Comparison of ENCODE assay signal across 8 cellular contexts in the genomic region with DNA sequence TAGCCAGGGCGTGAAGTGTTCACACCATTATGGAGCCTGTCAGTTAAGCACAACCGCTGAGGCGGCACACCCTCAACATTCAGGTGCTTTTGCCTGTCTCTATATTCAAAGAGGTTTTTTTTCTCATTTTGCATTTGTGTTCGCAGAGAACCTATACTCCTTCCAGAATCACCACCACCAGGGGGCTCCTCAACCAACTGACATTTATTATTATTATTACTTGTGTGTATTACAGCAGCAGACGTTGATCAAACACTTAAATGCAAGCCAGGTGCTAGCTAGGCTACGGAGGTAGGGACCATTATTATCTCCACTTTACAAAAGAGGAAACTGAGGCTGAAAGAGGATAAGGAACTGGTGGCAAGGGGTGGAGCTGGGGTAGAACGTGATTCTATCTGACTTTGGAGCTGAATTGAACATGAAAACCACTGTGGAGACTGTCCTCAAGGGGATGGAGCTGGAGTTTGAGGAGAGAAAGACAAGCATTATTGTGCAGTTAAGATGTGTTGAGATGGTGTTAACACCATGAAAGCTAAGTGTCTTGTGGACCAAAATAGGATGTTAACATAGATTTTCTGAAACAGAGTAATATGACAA.
DNase-seq lines count a peak whose midpoint lies in the region; ATAC-seq, FAIRE-seq and TF ChIP-seq lines count a peak whose summit lies in the region.

No MANE protein-coding gene starts in this region.

- H4K8ac ChIP-seq in IMR-90 (ENCODE audit: low read depth in 2 of 2, low read length in 2 of 2), result no peak overlapping the region
- H4K8ac ChIP-seq in mesenchymal stem cell (ENCODE audit: low read length), result no peak overlapping the region

- intact Hi-C loops in IMR-90 (cut with micrococcal nuclease) (loop anchor here (1.0 to 5.0 kb wide), 6 partner anchors 371 to 1707 kb away; no protein-coding TSS in a partner anchor), GM12878 (cut with micrococcal nuclease; ENCODE audit: unreplicated experiment) (loop anchor here (5.0 to 10.0 kb wide), 4 partner anchors 415 to 722 kb away; no protein-coding TSS in a partner anchor)

- H2AFZ ChIP-seq in DND-41 (ENCODE audit: low read depth, low read length), result no peak overlapping the region
- H2AFZ ChIP-seq in IMR-90 (replicated peaks; ENCODE audit: low read length, poor library complexity), result no peak overlapping the region
- no peak overlapping the region for H2AFZ ChIP-seq in GM12878 (ENCODE audit: control insufficient read depth, low read depth, low read length)
- no peak overlapping the region for H2AFZ ChIP-seq in mesenchymal stem cell (ENCODE audit: low read depth, low read length)

- no peak overlapping the region for H2AK9ac ChIP-seq in IMR-90 (replicated peaks; ENCODE audit: low read depth, low read length, poor library complexity)

- no peak overlapping the region for H3K23ac ChIP-seq in IMR-90 (ENCODE audit: low read depth, low read length)
- no peak overlapping the region for H3K23ac ChIP-seq in mesenchymal stem cell (ENCODE audit: low read length in 2 of 2)

- H3K79me1 ChIP-seq in IMR-90 (ENCODE audit: low read depth in 1 of 2, low read length in 2 of 2) (no peaks in the 10 kb centered on the region), mesenchymal stem cell (replicated peaks; ENCODE audit: low read length, poor library complexity, severe bottlenecking) (no peaks in the 10 kb centered on the region)

- in situ Hi-C loops in IMR-90 (cut with MboI; ENCODE audit: low sequenced_read_pairs), result loop anchor here (25.0 kb wide), 2 partner anchors 727 to 1302 kb away; no protein-coding TSS in a partner anchor
- in situ Hi-C loops in GM12878 (cut with MboI), result no loop called here

- peak; percentile 62 for TF ChIP-seq RAD21 in IMR-90 (IDR thresholded peaks at IDR 0.05; ENCODE audit: low read length)
- TF ChIP-seq RAD21 in GM12878 (IDR thresholded peaks at IDR 0.05; ENCODE audit: insufficient read depth, low read depth, low read length), result peak; percentile 46

- RAD21 ChIA-PET in GM12878 (lab: Charles Lee; ENCODE audit: unreplicated experiment), result interaction anchor here (0.6 to 2.5 kb wide), 5 partner anchors 83 to 724 kb away, joined by 3 to 9 read pairs (median 4); no protein-coding TSS in a partner anchor

- no peak overlapping the region for H2BK12ac ChIP-seq in mesenchymal stem cell (ENCODE audit: low read length in 2 of 2)

- H2BK120ac ChIP-seq in IMR-90 (ENCODE audit: low read depth, low read length) (no peak overlapping the region), mesenchymal stem cell (ENCODE audit: low read depth, low read length) (no peak overlapping the region)

- no peak overlapping the region for H2BK20ac ChIP-seq in IMR-90 (ENCODE audit: low read depth, low read length)

- H3K14ac ChIP-seq in IMR-90 (replicated peaks; ENCODE audit: low read depth, low read length) (no peak overlapping the region), mesenchymal stem cell (ENCODE audit: low read length in 2 of 2) (no peak overlapping the region)

- DNase-seq in DND-41 (no peak), IMR-90 (peak; percentile 41), GM12878 (ENCODE audit: low read depth, low spot score) (no peak), mesenchymal stem cell (peak; percentile 22), medulla oblongata (ENCODE audit: extremely low spot score) (no peak), NCI-H1105 treated with DMSO at 0.1 percent for 48 hours (lab: John Stamatoyannopoulos, UW) (no peak)

- H2BK5ac ChIP-seq in IMR-90 (ENCODE audit: low read depth, low read length, poor library complexity, severe bottlenecking) (no peak overlapping the region), mesenchymal stem cell (ENCODE audit: low read depth, low read length, poor library complexity, severe bottlenecking) (no peak overlapping the region)

- H3K9me3 ChIP-seq in DND-41 (ENCODE audit: insufficient read depth, low read length, severe bottlenecking) (no peaks in the 10 kb centered on the region), IMR-90 (ENCODE audit: control insufficient read depth, insufficient read depth, low read length) (no peaks in the 10 kb centered on the region), GM12878 (replicated peaks; ENCODE audit: control insufficient read depth, insufficient read depth, low read length) (no peaks in the 10 kb centered on the region), mesenchymal stem cell (ENCODE audit: control insufficient read depth, low read length) (no peaks in the 10 kb centered on the region)

- SMC1A ChIA-PET in GM12878 (lab: Charles Lee; ENCODE audit: uncharacterized antibody, unreplicated experiment), result interaction anchor here (0.7 to 2.7 kb wide), 10 partner anchors 9 to 724 kb away, joined by 3 to 11 read pairs (median 3); no protein-coding TSS in a partner anchor

- H3K4me3 ChIP-seq in DND-41 (ENCODE audit: low read depth in 1 of 2, low read length in 2 of 2), result no peak overlapping the region
- H3K4me3 ChIP-seq in IMR-90 (ENCODE audit: insufficient read depth, low read depth, low read length), result no peak overlapping the region
- no peak overlapping the region for H3K4me3 ChIP-seq in GM12878
- H3K4me3 ChIP-seq in mesenchymal stem cell (ENCODE audit: insufficient read depth in 1 of 2, low read depth in 1 of 2, low read length in 2 of 2), result no peak overlapping the region

- WGBS in IMR-90 (ENCODE audit: extremely low coverage in 2 of 2, insufficient read length in 1 of 2), 2 experiments, result 33% methylated on average over 1 of the region's 7 CpGs; no CpG with 5 or more reads in 1 of the 2 experiments
- WGBS in GM12878 (ENCODE audit: insufficient coverage, insufficient replicate concordance, low lambda C conversion rate, missing lambda C conversion rate), result 6% methylated on average over 7 of the region's 7 CpGs
- WGBS in mesenchymal stem cell, result 69% methylated on average over 7 of the region's 7 CpGs

- H3K27me3 ChIP-seq in DND-41 (ENCODE audit: insufficient read depth, low read length, poor library complexity), result no peaks in the 10 kb centered on the region
- no peaks in the 10 kb centered on the region; the same call in 1 of the 2 replicates for H3K27me3 ChIP-seq in IMR-90 (ENCODE audit: control insufficient read depth, insufficient read depth, low read length)
- no peaks in the 10 kb centered on the region for H3K27me3 ChIP-seq in GM12878 (replicated peaks in 1 of 2; ENCODE audit: control insufficient read depth in 2 of 2, insufficient read depth in 2 of 2, low read length in 1 of 2)
- H3K27me3 ChIP-seq in mesenchymal stem cell (ENCODE audit: control insufficient read depth in 1 of 2, insufficient read depth in 1 of 2, low read length in 2 of 2), result peaks cover 4 to 5% of the 10 kb centered on the region in 2 experiments

- no peak overlapping the region for H3K4ac ChIP-seq in IMR-90 (ENCODE audit: low read depth, low read length)
- no peak overlapping the region for H3K4ac ChIP-seq in mesenchymal stem cell (ENCODE audit: low read depth in 1 of 2, low read length in 2 of 2)

- no peak overlapping the region for H3K4me2 ChIP-seq in DND-41 (ENCODE audit: insufficient read depth, low read length)
- no peak overlapping the region for H3K4me2 ChIP-seq in IMR-90 (ENCODE audit: low read depth, low read length)
- no peak overlapping the region for H3K4me2 ChIP-seq in GM12878 (ENCODE audit: control insufficient read depth, insufficient read depth)
- no peak overlapping the region for H3K4me2 ChIP-seq in mesenchymal stem cell (ENCODE audit: low read length, poor library complexity, severe bottlenecking)

- H4K20me1 ChIP-seq in DND-41 (ENCODE audit: insufficient read depth, low read length) (no peaks in the 10 kb centered on the region), IMR-90 (ENCODE audit: insufficient read depth, low read length) (no peaks in the 10 kb centered on the region), GM12878 (ENCODE audit: control insufficient read depth, insufficient read depth) (no peaks in the 10 kb centered on the region)

- H2AK5ac ChIP-seq in IMR-90 (ENCODE audit: low read depth, low read length) (no peak overlapping the region), mesenchymal stem cell (ENCODE audit: low read length, severe bottlenecking) (no peak overlapping the region)

- H3K56ac ChIP-seq in IMR-90 (ENCODE audit: extremely low read depth, insufficient read depth, low read length), result no peak overlapping the region

- POLR2A ChIA-PET in IMR-90 (lab: Charles Lee; ENCODE audit: unreplicated experiment) (no interaction called here), GM12878 (lab: Charles Lee) (no interaction called here)

- TF ChIP-seq CTCF in DND-41 (IDR thresholded peaks at IDR 0.05; ENCODE audit: borderline replicate concordance, extremely low read depth, low read length, poor library complexity, severe bottlenecking) (peak; percentile 31), IMR-90 (conservative IDR thresholded peaks at IDR 0.05; ENCODE audit: low read depth, low read length) (peak; percentile 58), GM12878 (IDR thresholded peaks at IDR 0.05 in 2 of 3, conservative IDR thresholded peaks at IDR 0.05 in 1 of 3; ENCODE audit: control insufficient read depth in 2 of 3, extremely low read depth in 1 of 3, insufficient read depth in 1 of 3, low read depth in 3 of 3, low read length in 3 of 3) (peak; percentile 24 to 38 (median 37); a peak in 4 of 6 replicates)

- H3K18ac ChIP-seq in IMR-90 (ENCODE audit: low read depth, low read length) (no peak overlapping the region), mesenchymal stem cell (ENCODE audit: low read depth in 1 of 2, low read length in 2 of 2) (no peak overlapping the region)

- H4K91ac ChIP-seq in IMR-90 (ENCODE audit: insufficient read depth, low read depth, low read length) (no peak overlapping the region), mesenchymal stem cell (ENCODE audit: low read length) (no peak overlapping the region)

- CTCF ChIA-PET in IMR-90 (lab: Yijun Ruan, JAX), result interaction anchor here (0.5 to 0.6 kb wide), 3 partner anchors 137 to 721 kb away, joined by 3 to 5 read pairs (median 3); no protein-coding TSS in a partner anchor
- CTCF ChIA-PET in GM12878 (lab: Yijun Ruan, JAX), result interaction anchor here (0.7 to 3.2 kb wide), 16 partner anchors 8 to 1431 kb away, joined by 3 to 25 read pairs (median 3); no protein-coding TSS in a partner anchor

- TF ChIP-seq POLR2A in IMR-90 (IDR thresholded peaks at IDR 0.05; ENCODE audit: low read depth, low read length) (no peak), GM12878 (IDR thresholded peaks at IDR 0.05; ENCODE audit: low read depth, low read length) (no peak)

- H3K27ac ChIP-seq in DND-41 (ENCODE audit: low read length) (no peak overlapping the region), IMR-90 (ENCODE audit: insufficient read depth, low read length) (no peak overlapping the region), GM12878 (ENCODE audit: control insufficient read depth, insufficient read depth) (no peak overlapping the region), mesenchymal stem cell (ENCODE audit: low read length, poor library complexity, severe bottlenecking) (no peak overlapping the region)

- dilution Hi-C loops in IMR-90 (cut with HindIII; ENCODE audit: low sequenced_read_pairs, unreplicated experiment), result no loop called here

- H3K79me2 ChIP-seq in DND-41 (ENCODE audit: insufficient read depth, low read length) (no peaks in the 10 kb centered on the region), GM12878 (ENCODE audit: control insufficient read depth, insufficient read depth, low read length) (no peaks in the 10 kb centered on the region)

- no peak overlapping the region for H2BK15ac ChIP-seq in IMR-90 (ENCODE audit: low read depth, low read length)
- no peak overlapping the region for H2BK15ac ChIP-seq in mesenchymal stem cell (ENCODE audit: low read depth, poor library complexity, severe bottlenecking)

- no peak for FAIRE-seq in GM12878 (lab: Jason Lieb, UNC)

- H3K36me3 ChIP-seq in DND-41 (ENCODE audit: insufficient read depth, low read length) (no peaks in the 10 kb centered on the region), IMR-90 (ENCODE audit: control insufficient read depth, insufficient read depth, low read length) (no peaks in the 10 kb centered on the region), GM12878 (ENCODE audit: control insufficient read depth in 2 of 2, insufficient read depth in 2 of 2, low read length in 1 of 2) (no peaks in the 10 kb centered on the region), mesenchymal stem cell (ENCODE audit: control insufficient read depth in 1 of 2, insufficient read depth in 2 of 2, low read depth in 1 of 2, low read length in 2 of 2) (no peaks in the 10 kb centered on the region)

- H3K9me1 ChIP-seq in IMR-90 (ENCODE audit: insufficient read depth, low read length), result no peaks in the 10 kb centered on the region

- H4K5ac ChIP-seq in IMR-90 (ENCODE audit: low read depth, low read length), result no peak overlapping the region

- BruUV-seq in IMR-90 (replicated peaks; lab: Mats Ljungman, UMichigan) (no TSS peak), GM12878 (replicated peaks; lab: Mats Ljungman, UMichigan) (no TSS peak)

- no peak for ATAC-seq in DND-41 (ENCODE audit: insufficient read depth, low read depth)
- ATAC-seq in IMR-90 (ENCODE audit: low read depth), result peak; percentile 56
- 0 out of 3 replicates have a peak, but pooled peaks have one; percentile 34 for ATAC-seq in GM12878
- no peak for ATAC-seq in GM21528 (IDR thresholded peaks at IDR 0.05; ENCODE audit: low FRiP score, unreplicated experiment)
- ATAC-seq in esophagus mucosa, result no peak

- TF ChIP-seq EP300 in GM12878 (IDR thresholded peaks at IDR 0.05; ENCODE audit: borderline replicate concordance in 1 of 2, control insufficient read depth in 1 of 2, low read depth in 2 of 2, low read length in 2 of 2), result no peak

- H3K9ac ChIP-seq in DND-41 (ENCODE audit: low read depth, low read length) (no peak overlapping the region), IMR-90 (ENCODE audit: low read depth, low read length) (no peak overlapping the region), GM12878 (ENCODE audit: control insufficient read depth, insufficient read depth, low read length) (no peak overlapping the region), mesenchymal stem cell (ENCODE audit: low read length) (no peak overlapping the region)

- H3K4me1 ChIP-seq in DND-41 (ENCODE audit: insufficient read depth, low read length) (no peaks in the 10 kb centered on the region), IMR-90 (ENCODE audit: control insufficient read depth, insufficient read depth, low read length) (no peaks in the 10 kb centered on the region), GM12878 (ENCODE audit: control insufficient read depth, insufficient read depth, low read length) (no peaks in the 10 kb centered on the region), mesenchymal stem cell (ENCODE audit: control insufficient read depth, insufficient read depth, low read depth, low read length) (no peaks in the 10 kb centered on the region)

Comparison
In these comparisons a context has a peak if more than half of its experiments do, and no peak if none do; other contexts are left out.
1. ATAC-seq: peak in IMR-90 (single experiment) and GM12878 (single experiment); none in DND-41 (single experiment), GM21528 (single experiment) and esophagus mucosa (single experiment).
2. DNase-seq: peak in IMR-90 (single experiment) and mesenchymal stem cell (single experiment); none in DND-41 (single experiment), GM12878 (single experiment), medulla oblongata (single experiment) and NCI-H1105 treated with DMSO at 0.1 percent for 48 hours (single experiment).
3. Peak in every context shown above with its lines, with median percentiles within 50 percentile points of each other: CTCF ChIP-seq.